Comparison of ENCODE assay signal across 1 cellular context in genomic region chr9:33293782-33294181, GRCh38.
TF ChIP-seq lines count a peak whose summit lies in the region.

No MANE protein-coding gene starts in this region.

TF ChIP-seq in liver, 16 proteins besides CTCF, POLR2A, EP300 and RAD21 (continued from another document):
- TF ChIP-seq HNF4G (IDR thresholded peaks at IDR 0.05) (peak; percentile 94), GABPA (IDR thresholded peaks at IDR 0.05 in 1 of 2, conservative IDR thresholded peaks at IDR 0.05 in 1 of 2) (peak in 1 of 2 donors; percentile 59), JUND (IDR thresholded peaks at IDR 0.05) (peak; percentile 41 to 75), ZBTB33 (IDR thresholded peaks at IDR 0.05) (peak; percentile 77), ATF3 (IDR thresholded peaks at IDR 0.05) (no peak), FOXA1 (IDR thresholded peaks at IDR 0.05) (peak; percentile 81), RXRA (IDR thresholded peaks at IDR 0.05) (peak; percentile 74 to 85), TAF1 (conservative IDR thresholded peaks at IDR 0.05) (no peak), EGR1 (IDR thresholded peaks at IDR 0.05; ENCODE audit: low read depth in 2 of 2) (peak in 1 of 2 donors; percentile 45), SP1 (IDR thresholded peaks at IDR 0.05) (peak; percentile 90), YY1 (IDR thresholded peaks at IDR 0.05) (peak; percentile 48)
- TF ChIP-seq, protein P1, sequence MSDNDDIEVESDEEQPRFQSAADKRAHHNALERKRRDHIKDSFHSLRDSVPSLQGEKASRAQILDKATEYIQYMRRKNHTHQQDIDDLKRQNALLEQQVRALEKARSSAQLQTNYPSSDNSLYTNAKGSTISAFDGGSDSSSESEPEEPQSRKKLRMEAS (IDR thresholded peaks at IDR 0.05): peak; percentile 86
